Comparison of ENCODE assay signal across 25 cellular contexts in the genomic region with DNA sequence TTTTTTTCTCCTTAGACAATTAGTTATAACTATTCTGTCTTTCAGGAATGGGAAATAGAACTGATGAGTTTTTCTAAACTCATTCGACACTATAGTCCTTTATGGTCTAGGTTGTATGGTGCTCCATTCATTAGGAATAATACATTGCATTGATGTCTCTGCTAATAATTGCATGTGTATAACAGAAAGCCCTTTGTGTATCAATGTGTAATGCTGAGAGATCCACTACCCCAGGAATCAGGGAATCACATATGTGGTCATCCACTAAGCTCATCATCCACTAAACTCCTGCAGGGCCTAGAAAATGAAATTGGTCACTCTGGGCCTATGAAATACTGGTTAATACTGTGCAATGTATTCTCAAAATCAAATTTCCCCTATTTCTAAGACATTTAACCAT.
"Had no signal": no experiment of that assay in that cellular context is flagged by ENCODE, and none has a peak within 500 bp of the region (broad histone marks: within the 10 kb centered on the region; RNA-seq: fewer than 3 reads in every experiment).

No MANE protein-coding gene starts in this region.

- H3K27ac ChIP-seq: left ventricle myocardium inferior, neural progenitor cell, neutrophil, parathyroid adenoma, right atrium auricular region, skin epidermis, suprapubic skin, thoracic aorta, tibial artery, uterus had no signal

- H3K36me3 ChIP-seq: left ventricle myocardium inferior, neural progenitor cell, neutrophil, right atrium auricular region, suprapubic skin, thoracic aorta, tibial artery, uterus had no signal

- H2AFZ ChIP-seq: neural progenitor cell, parathyroid adenoma had no signal

- H3K4me2 ChIP-seq: neural progenitor cell had no signal

- H3K9me3 ChIP-seq: neutrophil, right atrium auricular region, suprapubic skin, thoracic aorta, tibial artery, uterus had no signal

- H3K4me3 ChIP-seq: left ventricle myocardium inferior, lung, neural progenitor cell, right atrium auricular region, skin epidermis, suprapubic skin, thoracic aorta, tibial artery, uterus had no signal

- H3K27me3 ChIP-seq: neural progenitor cell, neutrophil, right atrium auricular region, suprapubic skin, tibial artery, uterus had no signal

- H3K4me1 ChIP-seq: left ventricle myocardium inferior, neural progenitor cell, parathyroid adenoma, right atrium auricular region, suprapubic skin, tibial artery, uterus had no signal

- DNase-seq: hypothalamus; immature natural killer cell; islet precursor cell; left ventricle myocardium inferior; mesendoderm; naive B cell; natural killer cell; nephron progenitor cell; occipital lobe; stimulated activated CD4-positive, alpha-beta T cell treated with anti-CD3 and anti-CD28 coated beads, Interleukin-12 subunit alpha, Interleukin-12 subunit beta, amount 100 ng/mL, for 4 hours; stimulated activated CD4-positive, alpha-beta T cell treated with anti-CD3 and anti-CD28 coated beads, Interleukin-15, amount 100 ng/mL, for 24 hours; stimulated activated CD4-positive, alpha-beta T cell treated with anti-CD3 and anti-CD28 coated beads, Interleukin-2, amount 100 ng/mL, for 24 hours; stimulated activated CD4-positive, alpha-beta T cell treated with anti-CD3 and anti-CD28 coated beads, Interleukin-4, amount 100 ng/mL, for 1 hour; stimulated activated naive CD4-positive, alpha-beta T cell; tibial artery; uterus had no signal

- H3K9ac ChIP-seq: neural progenitor cell, parathyroid adenoma had no signal

- ATAC-seq: natural killer cell, sciatic nerve had no signal

- H3K79me2 ChIP-seq: parathyroid adenoma had no signal
